ENCODE assay signal across 8 cellular contexts in genomic region chr17:7716901-7717755, GRCh38. TPM values are rescaled to one million over a fixed set of nuclear protein-coding genes. Genes with fewer than 3 reads are reported as not detected.
DNase-seq lines count a peak whose midpoint lies in the region; ATAC-seq and TF ChIP-seq lines count a peak whose summit lies in the region.

DNAH2 (plus strand) TSS chr17:7717744; CDS start chr17:7719735, 1,991 bp downstream.

- peak within 1 kb of the TSS; percentile 83 for H3K9ac ChIP-seq in endocrine pancreas (ENCODE audit: control insufficient read depth, insufficient read depth, low read length)

- no peaks in the 10 kb centered on the region for H3K36me3 ChIP-seq in endocrine pancreas (ENCODE audit: control insufficient read depth, insufficient read depth, low read length)
- H3K36me3 ChIP-seq in lower lobe of right lung = no peaks in the 10 kb centered on the region

- TF ChIP-seq CTCF in GM12873 (IDR thresholded peaks at IDR 0.05; ENCODE audit: insufficient read depth, low read depth, low read length, missing control alignments) (peak; percentile 28), lower lobe of right lung (IDR thresholded peaks at IDR 0.05) (peak; percentile 40)

- peak; percentile 90 to 94 for ATAC-seq in lower lobe of right lung

- no peaks in the 10 kb centered on the region for H3K27me3 ChIP-seq in endocrine pancreas (ENCODE audit: control insufficient read depth, insufficient read depth, low read length)
- peaks cover 35% of the 10 kb centered on the region for H3K27me3 ChIP-seq in lower lobe of right lung (ENCODE audit: low read depth)

- no peaks in the 10 kb centered on the region for H3K4me1 ChIP-seq in endocrine pancreas (ENCODE audit: control insufficient read depth, insufficient read depth, low read length)
- H3K4me1 ChIP-seq in lower lobe of right lung = peaks cover 19% of the 10 kb centered on the region

- no peak within 1 kb of the TSS for H3K27ac ChIP-seq in lower lobe of right lung

- H3K4me3 ChIP-seq in endocrine pancreas (ENCODE audit: control insufficient read depth, insufficient read depth, low read length) (peak within 1 kb of the TSS; percentile 56), lower lobe of right lung (peak within 1 kb of the TSS; percentile 67)

- DNase-seq in A172 (ENCODE audit: low spot score) (peak; percentile 89), NCI-H2107 (lab: John Stamatoyannopoulos, UW) (peak; percentile 32), lower lobe of right lung (peak; percentile 77), T-helper 9 cell (no peak)
- peak; percentile 62 to 68 for DNase-seq in activated CD4-positive, alpha-beta T cell treated with anti-CD3 and anti-CD28 coated beads, Interleukin-2, amount 50 U/mL, for 48 hours
- peak; percentile 53 to 60 for DNase-seq in stimulated activated CD8-positive, alpha-beta memory T cell treated with anti-CD3 and anti-CD28 coated beads, Interleukin-15, amount 100 ng/mL, for 48 hours (ENCODE audit: low read depth in 2 of 2)

- H3K9me3 ChIP-seq in endocrine pancreas (ENCODE audit: control insufficient read depth, low read length) (no peaks in the 10 kb centered on the region), lower lobe of right lung (no peaks in the 10 kb centered on the region)

- intact Hi-C loops in lower lobe of right lung (cut with DNase I) = no loop called here

RNA-seq across cellular contexts. Expression of gene DNAH2, which starts in this region (rescaled TPM):
- 0.17 TPM in 2 replicates for total RNA-seq in A172 (2014; rRNA removed; shearing (Covaris generic))
- total RNA-seq in lower lobe of right lung = 6.2 TPM

Comparison
In these comparisons a context has a peak if more than half of its experiments do, and no peak if none do; other contexts are left out.
1. Peak in DNase-seq in A172; RNA of the gene not detected or under 1 TPM.